Comparison of ENCODE assay signal across 8 cellular contexts in genomic region chr20:48920527-48921167, GRCh38. TPM values are rescaled to one million over a fixed set of nuclear protein-coding genes. Genes with fewer than 3 reads are reported as not detected.
DNase-seq lines count a peak whose midpoint lies in the region; ATAC-seq and TF ChIP-seq lines count a peak whose summit lies in the region.

No MANE protein-coding gene starts in this region.

- peaks cover 4% of the 10 kb centered on the region for H3K36me3 ChIP-seq in MG63

- ATAC-seq in natural killer cell treated with Interleukin-12 subunit alpha and Interleukin-12 subunit beta and Interleukin-15 and Interleukin-18, amount 100 ng/mL, for 72 hours = no peak
- ATAC-seq in HG03432 (IDR thresholded peaks at IDR 0.05; ENCODE audit: unreplicated experiment) = no peak
- ATAC-seq in HG03097 (IDR thresholded peaks at IDR 0.05; ENCODE audit: low FRiP score, unreplicated experiment) = no peak

- no peaks in the 10 kb centered on the region for H3K27me3 ChIP-seq in MG63
- H3K27me3 ChIP-seq in dorsolateral prefrontal cortex = no peaks in the 10 kb centered on the region

- H3K9me3 Mint-ChIP-seq in natural killer cell treated with Interleukin-12 subunit alpha and Interleukin-12 subunit beta and Interleukin-15 and Interleukin-18, amount 100 ng/mL, for 72 hours = no peaks in the 10 kb centered on the region

- no peaks in the 10 kb centered on the region for H3K27me3 Mint-ChIP-seq in natural killer cell treated with Interleukin-12 subunit alpha and Interleukin-12 subunit beta and Interleukin-15 and Interleukin-18, amount 100 ng/mL, for 72 hours

- intact Hi-C loops in dorsolateral prefrontal cortex (cut with DNase I) = loop anchor here in 1 of 2 donors (5.0 kb wide), 2 partner anchors 127 to 283 kb away; partner anchors contain the start of gene CSE1L

- H3K4me1 Mint-ChIP-seq in natural killer cell treated with Interleukin-12 subunit alpha and Interleukin-12 subunit beta and Interleukin-15 and Interleukin-18, amount 100 ng/mL, for 72 hours (ENCODE audit: low read depth in 2 of 2) = peaks cover 31 to 45% of the 10 kb centered on the region in 2 donors

- H3K4me3 ChIP-seq in AG09309 (ENCODE audit: control insufficient read depth, low read depth, low read length) (peak overlapping the region; percentile 82), MG63 (peak overlapping the region; percentile 99), dorsolateral prefrontal cortex (peak overlapping the region; percentile 66 to 100 (median 94))

- peak overlapping the region; percentile 89 to 97 for H3K27ac Mint-ChIP-seq in natural killer cell treated with Interleukin-12 subunit alpha and Interleukin-12 subunit beta and Interleukin-15 and Interleukin-18, amount 100 ng/mL, for 72 hours

- DNase-seq in AG09309 (ENCODE audit: low read depth) = no peak
- DNase-seq in MG63 = no peak
- DNase-seq in dorsolateral prefrontal cortex = no peak
- DNase-seq in natural killer cell treated with Interleukin-12 subunit alpha and Interleukin-12 subunit beta and Interleukin-15 and Interleukin-18, amount 100 ng/mL, for 72 hours (ENCODE audit: low spot score) = no peak
- no peak for DNase-seq in DMS153 treated with DMSO at 0.1 percent for 48 hours (lab: John Stamatoyannopoulos, UW; ENCODE audit: unreplicated experiment)
- DNase-seq in activated gamma-delta T cell treated with Interleukin-2 at 50 U/mL for 16 hours = no peak

- peak overlapping the region; percentile 100 for H3K4me3 Mint-ChIP-seq in natural killer cell treated with Interleukin-12 subunit alpha and Interleukin-12 subunit beta and Interleukin-15 and Interleukin-18, amount 100 ng/mL, for 72 hours

- peak overlapping the region in 58 of 59 donors; percentile 59 to 98 (median 91) for H3K27ac ChIP-seq in dorsolateral prefrontal cortex

- no peaks in the 10 kb centered on the region for H3K36me3 Mint-ChIP-seq in natural killer cell treated with Interleukin-12 subunit alpha and Interleukin-12 subunit beta and Interleukin-15 and Interleukin-18, amount 100 ng/mL, for 72 hours

- TF ChIP-seq CTCF in AG09309 (IDR thresholded peaks at IDR 0.05; ENCODE audit: control insufficient read depth, insufficient read depth, low read depth, low read length, missing control alignments) = no peak
- no peak for TF ChIP-seq CTCF in dorsolateral prefrontal cortex (IDR thresholded peaks at IDR 0.05 in 54 of 56, conservative IDR thresholded peaks at IDR 0.05 in 2 of 56; ENCODE audit: low read depth in 1 of 56, partially characterized antibody in 56 of 56)

- no peaks in the 10 kb centered on the region for H3K9me3 ChIP-seq in MG63

RNA-seq across cellular contexts. Expression of gene ARFGEF2, which starts 0.9 kb away (rescaled TPM):
- total RNA-seq in MG63 (2014; rRNA removed; shearing (Covaris generic); ENCODE audit: low replicate concordance) = 17.9 and 22.5 TPM in 2 replicates
- total RNA-seq in dorsolateral prefrontal cortex = 10 to 100 TPM; 28.4 to 72.0 (median 52.6) TPM
- total RNA-seq in natural killer cell treated with Interleukin-12 subunit alpha and Interleukin-12 subunit beta and Interleukin-15 and Interleukin-18, amount 100 ng/mL, for 72 hours = 10 to 100 TPM; 29.8 to 31.5 TPM
